28 cellular contexts compared by ENCODE assay signal in the genomic region with DNA sequence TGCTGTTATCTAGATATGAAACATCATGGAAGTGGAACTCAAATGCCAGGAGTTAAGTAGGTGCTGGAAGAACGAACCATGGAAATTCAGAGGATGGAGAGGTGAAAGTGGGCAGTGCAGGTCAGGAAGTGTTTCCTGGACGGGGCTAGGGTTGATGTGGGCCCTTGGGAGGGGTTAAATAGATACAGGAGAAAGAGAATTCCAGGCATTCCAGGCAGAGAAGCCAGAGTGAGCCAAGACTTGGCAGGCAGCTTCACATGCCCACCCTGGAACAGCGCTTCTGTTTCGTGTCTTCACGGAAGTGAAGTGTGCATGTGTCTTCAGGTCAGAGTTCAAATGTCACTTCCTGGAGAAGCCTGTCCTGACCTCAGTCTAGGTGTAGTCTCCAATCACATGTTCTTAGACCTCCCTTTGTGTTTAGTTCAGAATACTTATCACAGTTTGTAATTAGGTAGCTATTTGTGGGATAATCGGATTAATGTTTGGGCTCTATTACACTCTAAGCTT. TPM values are rescaled to one million over a fixed set of nuclear protein-coding genes. Genes with fewer than 3 reads are reported as not detected.
"Had no signal": no experiment of that assay in that cellular context is flagged by ENCODE, and none has a peak within 500 bp of the region (broad histone marks: within the 10 kb centered on the region; RNA-seq: fewer than 3 reads in every experiment).

No MANE protein-coding gene starts in this region.

- FAIRE-seq: TTC549 had no signal

- DNase-seq: activated CD4-positive, alpha-beta memory T cell treated with anti-CD3 and anti-CD28 coated beads for 36 hours; activated CD4-positive, alpha-beta T cell treated with anti-CD3 and anti-CD28 coated beads, Interleukin-2, amount 10 ng/mL, durations not matched to agents 7 days and 5 days; activated CD4-positive, CD25-positive, alpha-beta regulatory T cell; activated CD8-positive, alpha-beta memory T cell treated with anti-CD3 and anti-CD28 coated beads for 24 hours; activated effector memory CD4-positive, alpha-beta T cell treated with anti-CD3 and anti-CD28 coated beads, Interleukin-2, amount 50 U/mL, for 16 hours; activated naive CD4-positive, alpha-beta T cell treated with anti-CD3 and anti-CD28 coated beads for 36 hours; activated T-cell treated with anti-CD3 and anti-CD28 coated beads, Interleukin-2, amount 50 U/mL, for 4 hours; Kasumi-1; NCI-H1048; NCI-H1417; NCI-H1930; NCI-H2171; NCI-H2227 treated with DMSO at 0.1 percent for 48 hours; NCI-H446 treated with DMSO at 0.1 percent for 48 hours; NCI-H524 treated with DMSO at 0.1 percent for 48 hours; NCI-H748 treated with DMSO at 0.1 percent for 48 hours; NK-92 treated with Interleukin-12 subunit alpha and Interleukin-12 subunit beta, amount 100 ng/mL, for 24 hours; OCI-M1; RPMI8226; T-cell; T-helper 2 cell; T1000 had no signal

- H3K4me3 ChIP-seq: SK-N-MC had no signal

- ATAC-seq: activated T-cell treated with anti-CD3 and anti-CD28 coated beads, Interleukin-2, amount 50 U/mL, for 4 hours; Panc1; Right ventricle myocardium inferior; T-cell had no signal

- H3K27ac ChIP-seq: SK-N-MC had no signal

RNA-seq across cellular contexts. Expression of gene GP2, which starts 41.3 kb away (rescaled TPM):
- total RNA-seq: activated CD4-positive, alpha-beta memory T cell treated with anti-CD3 and anti-CD28 coated beads for 36 hours; activated CD4-positive, alpha-beta T cell treated with anti-CD3 and anti-CD28 coated beads, Interleukin-2, amount 10 ng/mL, durations not matched to agents 7 days and 5 days; activated naive CD4-positive, alpha-beta T cell treated with anti-CD3 and anti-CD28 coated beads for 36 hours; cardiac septum; M059J; Right ventricle myocardium inferior had no signal
